In genomic region chr1:115643636-115644035, GRCh38 we compare ENCODE assay signal across 10 cellular contexts. TPM values are rescaled to one million over a fixed set of nuclear protein-coding genes. Genes with fewer than 3 reads are reported as not detected.
DNase-seq lines count a peak whose midpoint lies in the region; ATAC-seq and TF ChIP-seq lines count a peak whose summit lies in the region.
"Had no signal": no experiment of that assay in that cellular context is flagged by ENCODE, and none has a peak within 500 bp of the region (broad histone marks: within the 10 kb centered on the region; RNA-seq: fewer than 3 reads in every experiment).

No MANE protein-coding gene starts in this region.

- no peak overlapping the region for H4K5ac ChIP-seq in H9 (ENCODE audit: insufficient read length, low read depth, low read length)

- no peak overlapping the region for H2BK15ac ChIP-seq in H9 (ENCODE audit: low read depth, low read length)

- no peak overlapping the region for H2BK12ac ChIP-seq in H9 (ENCODE audit: insufficient read length, low read depth, low read length)

- no peak overlapping the region for H2AK5ac ChIP-seq in H9 (ENCODE audit: insufficient read length, low read length)

- H4K20me1 ChIP-seq in H9 (ENCODE audit: control insufficient read depth, insufficient read depth, insufficient read length): no peaks in the 10 kb centered on the region

- no peak overlapping the region for H3K56ac ChIP-seq in H9 (ENCODE audit: insufficient read length, low read depth, low read length)

- H3K79me2 ChIP-seq in H9 (ENCODE audit: insufficient read depth, low read length): peaks cover 3% of the 10 kb centered on the region; the same call in 1 of the 2 replicates

- H2BK5ac ChIP-seq in H9 (ENCODE audit: insufficient read length, low read length): no peak overlapping the region

- no peaks in the 10 kb centered on the region for H3K36me3 ChIP-seq in CD4-positive, alpha-beta memory T cell (ENCODE audit: insufficient read depth, low read length)
- H3K36me3 ChIP-seq in adipocyte (ENCODE audit: control insufficient read depth, insufficient read depth, low read length, severe bottlenecking) (no peaks in the 10 kb centered on the region), HAP-1 (replicated peaks) (no peaks in the 10 kb centered on the region)

- H3K9ac ChIP-seq in H9 (ENCODE audit: extremely low read depth, insufficient read length, low read length) (no peak overlapping the region), adipocyte (ENCODE audit: low read length) (no peak overlapping the region)

- H3K27me3 Mint-ChIP-seq in CD4-positive, alpha-beta memory T cell: peaks cover 7 to 9% of the 10 kb centered on the region in 2 donors
- H3K27me3 Mint-ChIP-seq in H9 (ENCODE audit: low read depth): peaks cover 15% of the 10 kb centered on the region
- peaks cover 1 to 2% of the 10 kb centered on the region in 2 donors for H3K27me3 Mint-ChIP-seq in natural killer cell (ENCODE audit: low read depth in 2 of 2)

- no peak overlapping the region for H3K4me2 ChIP-seq in H9 (ENCODE audit: insufficient read depth, insufficient read length, low read length)

- no peak overlapping the region for H3K4ac ChIP-seq in H9 (ENCODE audit: low read depth, low read length)

- no peak for TF ChIP-seq CTCF in H9 (conservative IDR thresholded peaks at IDR 0.05)
- TF ChIP-seq CTCF in natural killer cell (IDR thresholded peaks at IDR 0.05): no peak

- H3K18ac ChIP-seq in H9 (ENCODE audit: insufficient read length, low read depth, low read length): no peak overlapping the region

- peaks cover 5% of the 10 kb centered on the region for H3K79me1 ChIP-seq in H9 (ENCODE audit: insufficient read depth, low read depth, low read length, poor library complexity, severe bottlenecking)

- in situ Hi-C loops in HAP-1 (cut with MboI; ENCODE audit: low sequenced_read_pairs): no loop called here

- peaks cover 10 to 18% (median 13%) of the 10 kb centered on the region in 4 donors for H3K4me1 Mint-ChIP-seq in CD4-positive, alpha-beta memory T cell
- peaks cover 11 to 23% of the 10 kb centered on the region in 2 experiments for H3K4me1 Mint-ChIP-seq in H9
- peaks cover 16 to 19% of the 10 kb centered on the region in 2 donors for H3K4me1 Mint-ChIP-seq in natural killer cell

- no peak overlapping the region for H2AFZ ChIP-seq in H9 (ENCODE audit: low read length)

- intact Hi-C loops in CD4-positive, alpha-beta memory T cell (cut with micrococcal nuclease): no loop called here
- intact Hi-C loops in natural killer cell (cut with micrococcal nuclease): no loop called here

- no peak overlapping the region for H4K8ac ChIP-seq in H9 (replicated peaks; ENCODE audit: insufficient read length, low read depth, low read length)

- peaks cover 7% of the 10 kb centered on the region for H3K23me2 ChIP-seq in H9 (ENCODE audit: insufficient read length, low read depth, low read length, poor library complexity, severe bottlenecking)

- H3K27me3 ChIP-seq in CD4-positive, alpha-beta memory T cell (ENCODE audit: insufficient read depth, low read length): no peaks in the 10 kb centered on the region
- H3K27me3 ChIP-seq in H9 (ENCODE audit: insufficient read depth, low read length) (no peaks in the 10 kb centered on the region; the same call in 1 of the 2 replicates), adipocyte (replicated peaks; ENCODE audit: control insufficient read depth, insufficient read depth, low read length) (no peaks in the 10 kb centered on the region), HAP-1 (ENCODE audit: low read depth) (no peaks in the 10 kb centered on the region)

- H3K9me3 Mint-ChIP-seq in CD4-positive, alpha-beta memory T cell: peaks cover 0 to 17% (median 7%) of the 10 kb centered on the region in 8 donors
- H3K9me3 Mint-ChIP-seq in H9 (peaks cover 16% of the 10 kb centered on the region in 2 experiments), natural killer cell (peaks cover 3 to 5% of the 10 kb centered on the region in 2 donors)

- ATAC-seq in natural killer cell (no peak), HG03175 (IDR thresholded peaks at IDR 0.05; ENCODE audit: unreplicated experiment) (no peak)

- POLR2A ChIA-PET in CD4-positive, alpha-beta memory T cell (lab: Charles Lee; ENCODE audit: partially characterized antibody): no interaction called here

- peaks cover 0 to 9% of the 10 kb centered on the region in 2 donors for H3K36me3 Mint-ChIP-seq in CD4-positive, alpha-beta memory T cell
- H3K36me3 Mint-ChIP-seq in H9 (ENCODE audit: insufficient read depth in 1 of 3, low read depth in 3 of 3) (peaks cover 2 to 15% (median 10%) of the 10 kb centered on the region in 3 experiments; a peak in 6 of 7 replicates), natural killer cell (no peaks in the 10 kb centered on the region)

- H3K23ac ChIP-seq in H9 (ENCODE audit: insufficient read length, low read depth, low read length): no peak overlapping the region

- no peak overlapping the region for H3K4me3 ChIP-seq in CD4-positive, alpha-beta memory T cell (ENCODE audit: low read length in 2 of 2)
- H3K4me3 ChIP-seq in adipocyte (ENCODE audit: low read length): peak overlapping the region; percentile 92
- no peak overlapping the region for H3K4me3 ChIP-seq in HAP-1

- H3T11ph ChIP-seq in H9 (ENCODE audit: low read length): no peak overlapping the region

- H3K27ac Mint-ChIP-seq in CD4-positive, alpha-beta memory T cell: no peak overlapping the region
- H3K27ac Mint-ChIP-seq in H9 (no peak overlapping the region), natural killer cell (peak overlapping the region in 1 of 2 donors; percentile 82)

- H2BK120ac ChIP-seq in H9 (ENCODE audit: low read depth, low read length, poor library complexity, severe bottlenecking): no peak overlapping the region

- H3K27ac ChIP-seq in CD4-positive, alpha-beta memory T cell (ENCODE audit: low read depth, low read length): no peak overlapping the region
- H3K27ac ChIP-seq in H9 (ENCODE audit: insufficient read length, low read depth, low read length): no peak overlapping the region

- no peak for DNase-seq in CD4-positive, alpha-beta memory T cell
- DNase-seq in H9: no peak
- no peak for DNase-seq in adipocyte (ENCODE audit: low read depth)
- DNase-seq in natural killer cell: no peak
- DNase-seq in HAP-1 (ENCODE audit: low spot score in 2 of 2): no peak
- no peak for DNase-seq in NCI-H1930 (lab: John Stamatoyannopoulos, UW)
- DNase-seq: activated CD8-positive, alpha-beta memory T cell treated with anti-CD3 and anti-CD28 coated beads for 24 hours; DMS53; NCI-H524 treated with DMSO at 0.1 percent for 48 hours had no signal

- H2BK20ac ChIP-seq in H9 (ENCODE audit: low read depth, low read length, poor library complexity, severe bottlenecking): no peak overlapping the region

- CTCF ChIA-PET in CD4-positive, alpha-beta memory T cell (lab: Charles Lee; ENCODE audit: partially characterized antibody): interaction anchor here (0.9 kb wide), 1 partner anchor 12 kb away, joined by 3 read pairs; no protein-coding TSS in a partner anchor

- H3K14ac ChIP-seq in H9 (ENCODE audit: insufficient read depth, low read length): no peak overlapping the region

- peaks cover 32% of the 10 kb centered on the region for H3K4me1 ChIP-seq in CD4-positive, alpha-beta memory T cell (ENCODE audit: insufficient read depth, low read length)
- H3K4me1 ChIP-seq in H9 (ENCODE audit: insufficient read depth, low read length) (peaks cover 5% of the 10 kb centered on the region; the same call in 1 of the 2 replicates), adipocyte (ENCODE audit: control insufficient read depth, insufficient read depth, low read length) (peaks cover 10% of the 10 kb centered on the region), HAP-1 (peaks cover 4% of the 10 kb centered on the region)

- no peaks in the 10 kb centered on the region for H3K9me3 ChIP-seq in CD4-positive, alpha-beta memory T cell (ENCODE audit: control insufficient read depth in 1 of 2, low read length in 2 of 2)
- H3K9me3 ChIP-seq in H9 (ENCODE audit: control insufficient read depth, low read depth, low read length) (no peaks in the 10 kb centered on the region), adipocyte (ENCODE audit: control insufficient read depth, low read length) (peaks cover 10% of the 10 kb centered on the region), HAP-1 (0 out of 2 replicates have a peak, but pooled peaks cover 2% of the 10 kb centered on the region)

- peak overlapping the region in 6 of 8 donors; percentile 45 to 87 (median 84) for H3K4me3 Mint-ChIP-seq in CD4-positive, alpha-beta memory T cell
- H3K4me3 Mint-ChIP-seq in H9 (peak overlapping the region; percentile 86 to 91), natural killer cell (peak overlapping the region; percentile 85)

- no CpG with 5 or more reads among the region's 1 CpG for WGBS in H9 (ENCODE audit: extremely low coverage, insufficient read length, low lambda C conversion rate)

- no peak overlapping the region for H4K91ac ChIP-seq in H9 (ENCODE audit: insufficient read length, low read depth, low read length)

RNA-seq across cellular contexts. Expression of gene VANGL1, which starts 1.9 kb away (rescaled TPM):
- total RNA-seq in CD4-positive, alpha-beta memory T cell: 1 to 10 TPM; 1.5 to 1.9 TPM
- polyA plus RNA-seq in CD4-positive, alpha-beta memory T cell: 1 to 10 TPM; 1.6 to 2.3 TPM
- total RNA-seq in H9 (2021): 13.5 and 13.6 TPM in 2 replicates
- 10 to 100 TPM in 2 of 3 donors, 1 to 10 TPM in 1; 6.4 to 14.8 (median 10.3) TPM for total RNA-seq in natural killer cell
